In the genomic region with DNA sequence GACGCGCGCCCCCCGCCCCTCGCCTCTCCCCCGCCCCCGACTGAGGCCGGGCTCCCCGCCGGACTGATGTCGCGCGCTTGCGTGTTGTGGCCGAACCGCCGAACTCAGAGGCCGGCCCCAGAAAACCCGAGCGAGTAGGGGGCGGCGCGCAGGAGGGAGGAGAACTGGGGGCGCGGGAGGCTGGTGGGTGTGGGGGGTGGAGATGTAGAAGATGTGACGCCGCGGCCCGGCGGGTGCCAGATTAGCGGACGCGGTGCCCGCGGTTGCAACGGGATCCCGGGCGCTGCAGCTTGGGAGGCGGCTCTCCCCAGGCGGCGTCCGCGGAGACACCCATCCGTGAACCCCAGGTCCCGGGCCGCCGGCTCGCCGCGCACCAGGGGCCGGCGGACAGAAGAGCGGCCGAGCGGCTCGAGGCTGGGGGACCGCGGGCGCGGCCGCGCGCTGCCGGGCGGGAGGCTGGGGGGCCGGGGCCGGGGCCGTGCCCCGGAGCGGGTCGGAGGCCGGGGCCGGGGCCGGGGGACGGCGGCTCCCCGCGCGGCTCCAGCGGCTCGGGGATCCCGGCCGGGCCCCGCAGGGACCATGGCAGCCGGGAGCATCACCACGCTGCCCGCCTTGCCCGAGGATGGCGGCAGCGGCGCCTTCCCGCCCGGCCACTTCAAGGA, we compare ENCODE assay signal across 8 cellular contexts. TPM values are rescaled to one million over a fixed set of nuclear protein-coding genes. Genes with fewer than 3 reads are reported as not detected.
A peak's percentile ranks its signal among the peaks of the same experiment; 100 is the strongest.
DNase-seq lines count a peak whose midpoint lies in the region; ATAC-seq and TF ChIP-seq lines count a peak whose summit lies in the region.

TSS of gene FGF2 (plus strand) at position 236 of the 662 bp plus-strand sequence. CDS start at position 580, 344 bp downstream.

- H3K9ac ChIP-seq in mucosa of rectum (ENCODE audit: low read depth in 1 of 2, low read length in 2 of 2) = peak within 1 kb of the TSS; percentile 18 to 63

- TF ChIP-seq EP300 in esophagus muscularis mucosa (IDR thresholded peaks at IDR 0.05) (no peak), transverse colon (IDR thresholded peaks at IDR 0.05; ENCODE audit: low read depth) (no peak)

- peak; percentile 80 for DNase-seq in ELR (ENCODE audit: low read depth)
- peak; percentile 23 for DNase-seq in HPDE6-E6E7 (ENCODE audit: extremely low spot score)
- peak; percentile 44 for DNase-seq in activated CD8-positive, alpha-beta memory T cell treated with anti-CD3 and anti-CD28 coated beads, Interleukin-2, amount 10 ng/mL, durations not matched to agents 7 days and 5 days
- no peak for DNase-seq in esophagus muscularis mucosa (ENCODE audit: extremely low spot score)
- peak; percentile 34 for DNase-seq in transverse colon
- no peak for DNase-seq in SKM-1 (lab: John Stamatoyannopoulos, UW; ENCODE audit: unreplicated experiment)

- ATAC-seq in GM21381 (IDR thresholded peaks at IDR 0.05; ENCODE audit: unreplicated experiment) = peak; percentile 21
- ATAC-seq in activated CD8-positive, alpha-beta memory T cell treated with anti-CD3 and anti-CD28 coated beads, Interleukin-2, amount 10 ng/mL, durations not matched to agents 7 days and 5 days = peak; percentile 38

- H3K4me1 Mint-ChIP-seq in activated CD8-positive, alpha-beta memory T cell treated with anti-CD3 and anti-CD28 coated beads, Interleukin-2, amount 10 ng/mL, durations not matched to agents 7 days and 5 days = peaks cover 16% of the 10 kb centered on the region

- no peak within 1 kb of the TSS for H3K27ac Mint-ChIP-seq in activated CD8-positive, alpha-beta memory T cell treated with anti-CD3 and anti-CD28 coated beads, Interleukin-2, amount 10 ng/mL, durations not matched to agents 7 days and 5 days

- TF ChIP-seq CTCF in esophagus muscularis mucosa (IDR thresholded peaks at IDR 0.05) (no peak), transverse colon (IDR thresholded peaks at IDR 0.05) (no peak)

- H3K9me3 ChIP-seq in esophagus muscularis mucosa (no peaks in the 10 kb centered on the region), mucosa of rectum (ENCODE audit: control insufficient read depth in 2 of 2, low read length in 2 of 2) (no peaks in the 10 kb centered on the region), transverse colon (no peaks in the 10 kb centered on the region)

- H3K27ac ChIP-seq in esophagus muscularis mucosa (replicated peaks in 1 of 4) (peak within 1 kb of the TSS; percentile 90 to 94 (median 92)), mucosa of rectum (ENCODE audit: low read depth in 2 of 2, low read length in 2 of 2) (peak within 1 kb of the TSS; percentile 60 to 61), transverse colon (peak within 1 kb of the TSS; percentile 83 to 91 (median 86))

- WGBS in esophagus muscularis mucosa = 0% methylated on average over 5 of the region's 93 CpGs
- WGBS in transverse colon (ENCODE audit: low coverage in 1 of 2), 2 donors = 1% methylated on average over 28 of the region's 93 CpGs; no CpG with 5 or more reads in 1 of the 2 donors

- H3K27me3 ChIP-seq in esophagus muscularis mucosa (no peaks in the 10 kb centered on the region), mucosa of rectum (ENCODE audit: control insufficient read depth in 2 of 2, insufficient read depth in 2 of 2, low read length in 2 of 2) (peaks cover 32% of the 10 kb centered on the region in 2 donors), transverse colon (peaks cover 42% of the 10 kb centered on the region)

- in situ Hi-C loops in transverse colon (cut with MboI; ENCODE audit: low pct_ligation_motif_present in 1 of 4, low pct_unique_long_range_greater_than_20kb in 1 of 4, low sequenced_read_pairs in 3 of 4) = no loop called here

- no peaks in the 10 kb centered on the region for H3K9me3 Mint-ChIP-seq in activated CD8-positive, alpha-beta memory T cell treated with anti-CD3 and anti-CD28 coated beads, Interleukin-2, amount 10 ng/mL, durations not matched to agents 7 days and 5 days (ENCODE audit: low read depth)

- peaks cover 3% of the 10 kb centered on the region for H3K36me3 Mint-ChIP-seq in activated CD8-positive, alpha-beta memory T cell treated with anti-CD3 and anti-CD28 coated beads, Interleukin-2, amount 10 ng/mL, durations not matched to agents 7 days and 5 days

- peak within 1 kb of the TSS; percentile 66 to 89 (median 78) for H3K4me3 ChIP-seq in esophagus muscularis mucosa
- peak within 1 kb of the TSS; percentile 74 to 75 for H3K4me3 ChIP-seq in mucosa of rectum (ENCODE audit: low read length in 2 of 2)
- peak within 1 kb of the TSS; percentile 45 to 81 (median 63) for H3K4me3 ChIP-seq in transverse colon

- H3K27me3 Mint-ChIP-seq in activated CD8-positive, alpha-beta memory T cell treated with anti-CD3 and anti-CD28 coated beads, Interleukin-2, amount 10 ng/mL, durations not matched to agents 7 days and 5 days = peaks cover 76% of the 10 kb centered on the region

- TF ChIP-seq POLR2A in esophagus muscularis mucosa (IDR thresholded peaks at IDR 0.05; ENCODE audit: low read depth) = no peak
- peak; percentile 42 for TF ChIP-seq POLR2A in transverse colon (IDR thresholded peaks at IDR 0.05)

- peak within 1 kb of the TSS; percentile 75 for H3K4me3 Mint-ChIP-seq in activated CD8-positive, alpha-beta memory T cell treated with anti-CD3 and anti-CD28 coated beads, Interleukin-2, amount 10 ng/mL, durations not matched to agents 7 days and 5 days

- intact Hi-C loops in esophagus muscularis mucosa (cut with DNase I) (loop anchor here (5.0 kb wide), 1 partner anchor 96 kb away; the partner anchor contains the start of gene NUDT6), transverse colon (cut with DNase I; ENCODE audit: low total_unique reads) (loop anchor here (5.0 kb wide), 1 partner anchor 96 kb away; the partner anchor contains the start of gene NUDT6)

- peaks cover 4 to 47% (median 43%) of the 10 kb centered on the region in 4 donors for H3K4me1 ChIP-seq in esophagus muscularis mucosa
- no peaks in the 10 kb centered on the region for H3K4me1 ChIP-seq in mucosa of rectum (ENCODE audit: control insufficient read depth in 2 of 2, insufficient read depth in 2 of 2, low read length in 2 of 2)
- peaks cover 0 to 39% (median 0%) of the 10 kb centered on the region in 4 donors for H3K4me1 ChIP-seq in transverse colon

- H3K36me3 ChIP-seq in esophagus muscularis mucosa (no peaks in the 10 kb centered on the region), mucosa of rectum (ENCODE audit: control insufficient read depth in 2 of 2, insufficient read depth in 2 of 2, low read length in 2 of 2) (no peaks in the 10 kb centered on the region), transverse colon (no peaks in the 10 kb centered on the region)

- CTCF ChIA-PET in activated CD8-positive, alpha-beta memory T cell treated with anti-CD3 and anti-CD28 coated beads, Interleukin-2, amount 10 ng/mL, durations not matched to agents 7 days and 5 days (lab: Charles Lee) = no interaction called here

RNA-seq across cellular contexts. Expression of gene FGF2, which starts in this region (rescaled TPM):
- 1 to 10 TPM in 1 of 2 experiments, under 1 TPM in 1; 0.09 to 2.9 TPM for total RNA-seq in activated CD8-positive, alpha-beta memory T cell treated with anti-CD3 and anti-CD28 coated beads, Interleukin-2, amount 10 ng/mL, durations not matched to agents 7 days and 5 days
- total RNA-seq in esophagus muscularis mucosa (10 to 100 TPM; 27.0 to 46.4 (median 32.1) TPM), transverse colon (1 to 10 TPM; 1.9 to 8.6 (median 5.8) TPM)

Comparison
In these comparisons a context has a peak if more than half of its experiments do, and no peak if none do; other contexts are left out.
1. DNase-seq: peak in ELR (single experiment), HPDE6-E6E7 (single experiment), activated CD8-positive, alpha-beta memory T cell treated with anti-CD3 and anti-CD28 coated beads, Interleukin-2, amount 10 ng/mL, durations not matched to agents 7 days and 5 days (single experiment) and transverse colon (single experiment); none in esophagus muscularis mucosa (single experiment) and SKM-1 (single experiment).
2. Peak in every context shown above with its lines, with median percentiles within 50 percentile points of each other: H3K27ac ChIP-seq and H3K4me3 ChIP-seq.